Comparison of ENCODE assay signal across 8 cellular contexts in genomic region chr22:28741200-28741757, GRCh38. TPM values are rescaled to one million over a fixed set of nuclear protein-coding genes. Genes with fewer than 3 reads are reported as not detected.
DNase-seq lines count a peak whose midpoint lies in the region; ATAC-seq and TF ChIP-seq lines count a peak whose summit lies in the region.

No MANE protein-coding gene starts in this region.

- no peaks in the 10 kb centered on the region for H3K27me3 ChIP-seq in cardiac muscle cell
- no peaks in the 10 kb centered on the region for H3K27me3 ChIP-seq in right lobe of liver
- no peaks in the 10 kb centered on the region for H3K27me3 ChIP-seq in upper lobe of left lung

- H3K4me1 Mint-ChIP-seq in activated naive CD8-positive, alpha-beta T cell (ENCODE audit: low read depth) = peaks cover 24% of the 10 kb centered on the region

- peak overlapping the region; percentile 91 for H3K27ac Mint-ChIP-seq in activated naive CD8-positive, alpha-beta T cell

- no peaks in the 10 kb centered on the region for H3K9me3 Mint-ChIP-seq in activated naive CD8-positive, alpha-beta T cell (ENCODE audit: low read depth)

- DNase-seq in cardiac muscle cell (ENCODE audit: low read depth in 1 of 2, low spot score in 1 of 2) = peak in 1 of 2 donors; percentile 1
- DNase-seq in cardiac septum (ENCODE audit: low spot score) = no peak
- no peak for DNase-seq in right lobe of liver
- DNase-seq in upper lobe of left lung = no peak
- no peak for DNase-seq in NCI-H2196 (lab: John Stamatoyannopoulos, UW; ENCODE audit: unreplicated experiment)

- peaks cover 14% of the 10 kb centered on the region for H3K36me3 ChIP-seq in cardiac muscle cell
- H3K36me3 ChIP-seq in right lobe of liver = peaks cover 0 to 27% (median 2%) of the 10 kb centered on the region in 4 donors
- H3K36me3 ChIP-seq in upper lobe of left lung = peaks cover 7 to 27% (median 18%) of the 10 kb centered on the region in 4 donors

- no peak overlapping the region for H3K27ac ChIP-seq in cardiac muscle cell
- peak overlapping the region in 1 of 3 donors; percentile 97 for H3K27ac ChIP-seq in right lobe of liver
- peak overlapping the region; percentile 94 to 100 (median 96) for H3K27ac ChIP-seq in upper lobe of left lung

- TF ChIP-seq POLR2A in right lobe of liver (IDR thresholded peaks at IDR 0.05) (no peak), upper lobe of left lung (IDR thresholded peaks at IDR 0.05) (no peak)

- WGBS in right lobe of liver (ENCODE audit: insufficient coverage, low coverage, low lambda C conversion rate, missing lambda C conversion rate) = 8% methylated on average over 16 of the region's 16 CpGs
- WGBS in upper lobe of left lung, 2 donors = 7 to 10% methylated on average over 14 to 16 of the region's 16 CpGs

- ATAC-seq in right lobe of liver (no peak), upper lobe of left lung (ENCODE audit: low FRiP score in 2 of 2) (no peak), HG02970 (IDR thresholded peaks at IDR 0.05; ENCODE audit: low FRiP score, unreplicated experiment) (no peak), GM18870 (IDR thresholded peaks at IDR 0.05; ENCODE audit: unreplicated experiment) (no peak)

- intact Hi-C loops in cardiac septum (cut with DNase I) (no loop called here), right lobe of liver (cut with DNase I) (no loop called here)

- H3K4me1 ChIP-seq in cardiac muscle cell (ENCODE audit: low read depth) = peaks cover 3% of the 10 kb centered on the region
- peaks cover 0 to 16% (median 2%) of the 10 kb centered on the region in 4 donors for H3K4me1 ChIP-seq in right lobe of liver
- peaks cover 8 to 14% (median 12%) of the 10 kb centered on the region in 4 donors for H3K4me1 ChIP-seq in upper lobe of left lung

- peak overlapping the region; percentile 92 for H3K4me3 Mint-ChIP-seq in activated naive CD8-positive, alpha-beta T cell

- no peaks in the 10 kb centered on the region for H3K27me3 Mint-ChIP-seq in activated naive CD8-positive, alpha-beta T cell

- no peak for TF ChIP-seq EP300 in upper lobe of left lung (IDR thresholded peaks at IDR 0.05)

- TF ChIP-seq CTCF in cardiac muscle cell (IDR thresholded peaks at IDR 0.05; ENCODE audit: low read depth, low read length) = peak; percentile 10
- no peak for TF ChIP-seq CTCF in right lobe of liver (IDR thresholded peaks at IDR 0.05)
- TF ChIP-seq CTCF in upper lobe of left lung (IDR thresholded peaks at IDR 0.05) = no peak

- H3K4me3 ChIP-seq in cardiac muscle cell (peak overlapping the region; percentile 66), right lobe of liver (peak overlapping the region; percentile 63 to 100 (median 99)), upper lobe of left lung (peak overlapping the region; percentile 18 to 99 (median 82))

- H3K9me3 ChIP-seq in cardiac muscle cell (ENCODE audit: low read depth) = no peaks in the 10 kb centered on the region
- H3K9me3 ChIP-seq in right lobe of liver = no peaks in the 10 kb centered on the region
- no peaks in the 10 kb centered on the region for H3K9me3 ChIP-seq in upper lobe of left lung

- H3K36me3 Mint-ChIP-seq in activated naive CD8-positive, alpha-beta T cell = peaks cover 2% of the 10 kb centered on the region

RNA-seq across cellular contexts. Expression of gene CHEK2, which starts 0.3 kb away (rescaled TPM):
- total RNA-seq in cardiac muscle cell = 8.1 and 30.3 TPM in 2 replicates
- 15.0 and 28.4 TPM in 2 replicates for polyA plus RNA-seq in cardiac muscle cell
- total RNA-seq in cardiac septum = 2.2 TPM
- total RNA-seq in right lobe of liver = 1 to 10 TPM; 2.0 to 6.3 (median 4.2) TPM
- 10 to 100 TPM in 3 of 6 donors, 1 to 10 TPM in 3; 5.6 to 14.7 (median 9.7) TPM for total RNA-seq in upper lobe of left lung

RNA-seq across cellular contexts. Expression of gene HSCB, which starts 0.6 kb away (rescaled TPM):
- total RNA-seq in cardiac muscle cell (21.5 and 22.9 TPM in 2 replicates), cardiac septum (10.0 TPM), right lobe of liver (10 to 100 TPM; 11.6 to 29.0 (median 13.4) TPM), upper lobe of left lung (10 to 100 TPM in 5 of 6 donors, 1 to 10 TPM in 1; 9.7 to 29.3 (median 12.3) TPM)
- polyA plus RNA-seq in cardiac muscle cell = 14.6 and 27.0 TPM in 2 replicates

RNA-seq across cellular contexts. Expression of gene CCDC117, which starts 31.2 kb away (rescaled TPM):
- total RNA-seq in cardiac muscle cell = 29.0 and 37.9 TPM in 2 replicates
- 29.1 and 35.8 TPM in 2 replicates for polyA plus RNA-seq in cardiac muscle cell
- 12.3 TPM for total RNA-seq in cardiac septum
- total RNA-seq in right lobe of liver = 10 to 100 TPM; 15.3 to 24.4 (median 18.0) TPM
- 10 to 100 TPM; 13.2 to 32.5 (median 20.8) TPM for total RNA-seq in upper lobe of left lung

RNA-seq across cellular contexts. Expression of gene XBP1, which starts 59.1 kb away (rescaled TPM):
- total RNA-seq in cardiac muscle cell (96.8 and 174 TPM in 2 replicates), cardiac septum (81.2 TPM), right lobe of liver (100 to 1,000 TPM; 298 to 624 (median 414) TPM), upper lobe of left lung (100 to 1,000 TPM; 208 to 377 (median 279) TPM)
- polyA plus RNA-seq in cardiac muscle cell = 115 and 179 TPM in 2 replicates
